In the genomic region with DNA sequence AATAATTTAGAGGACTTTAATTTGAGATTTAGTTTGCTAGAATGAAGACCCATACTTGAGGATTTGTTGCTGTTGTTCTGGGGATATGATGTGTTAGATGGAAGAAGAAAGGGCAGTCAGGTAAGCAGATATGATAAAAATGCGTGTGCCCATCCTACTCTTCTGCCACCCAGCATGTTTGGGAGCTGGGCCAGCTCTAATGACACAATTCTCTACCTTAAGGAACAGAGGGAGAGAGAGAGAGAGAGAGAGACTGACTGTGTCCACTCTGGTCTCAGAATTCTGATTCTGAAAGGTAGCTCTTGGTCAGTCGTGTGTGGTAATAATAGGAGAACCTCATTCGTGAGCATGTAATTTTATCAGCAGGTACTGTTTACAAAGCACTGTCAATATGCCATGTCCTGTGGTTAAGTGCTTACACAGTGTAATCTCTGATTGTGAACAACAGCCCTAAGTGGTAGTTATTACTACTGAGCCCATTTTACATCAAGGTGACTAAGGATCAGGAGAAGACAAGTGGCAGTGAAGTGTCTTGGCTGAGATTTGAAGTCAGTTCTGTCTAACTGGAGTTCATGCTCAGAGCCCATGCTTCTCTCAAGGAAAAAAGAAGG, we compare ENCODE assay signal across 24 cellular contexts.
A peak's percentile ranks its signal among the peaks of the same experiment; 100 is the strongest.
DNase-seq lines count a peak whose midpoint lies in the region; ATAC-seq and TF ChIP-seq lines count a peak whose summit lies in the region.
"Had no signal": no experiment of that assay in that cellular context is flagged by ENCODE, and none has a peak within 500 bp of the region (broad histone marks: within the 10 kb centered on the region; RNA-seq: fewer than 3 reads in every experiment).

No MANE protein-coding gene starts in this region.

- H3K36me3 ChIP-seq in neural cell (ENCODE audit: insufficient read depth, low read length): no peaks in the 10 kb centered on the region
- H3K36me3 ChIP-seq in stomach: no peaks in the 10 kb centered on the region
- no peaks in the 10 kb centered on the region for H3K36me3 ChIP-seq in SJCRH30
- H3K36me3 ChIP-seq: BLaER1, cardiac muscle cell, right lobe of liver had no signal

- TF ChIP-seq RAD21 in neural cell (conservative IDR thresholded peaks at IDR 0.05): no peak

- H3K9me3 ChIP-seq in neural cell (ENCODE audit: low read length) (no peaks in the 10 kb centered on the region), stomach (peaks cover 0 to 5% (median 0%) of the 10 kb centered on the region in 4 donors), SJCRH30 (replicated peaks) (peaks cover 10% of the 10 kb centered on the region)
- H3K9me3 ChIP-seq: BLaER1, right lobe of liver, SK-N-SH had no signal

- H3K9me2 ChIP-seq in neural cell (ENCODE audit: insufficient read depth, low read length): no peaks in the 10 kb centered on the region
- H3K9me2 ChIP-seq: SK-N-SH had no signal

- POLR2A ChIA-PET in GM10248 (lab: Yijun Ruan, JAX): no interaction called here

- no peak for TF ChIP-seq CTCF in neural cell (IDR thresholded peaks at IDR 0.05; ENCODE audit: poor library complexity, severe bottlenecking)
- no peak for TF ChIP-seq CTCF in GM10248 (IDR thresholded peaks at IDR 0.05; ENCODE audit: control extremely low read depth, extremely low read depth, low read depth, missing control alignments)
- TF ChIP-seq CTCF in stomach (IDR thresholded peaks at IDR 0.05): no peak

- H3K4me1 ChIP-seq in stomach (no peaks in the 10 kb centered on the region), SJCRH30 (peaks cover 6% of the 10 kb centered on the region; the same call in 1 of the 2 replicates)
- H3K4me1 ChIP-seq: BLaER1, right lobe of liver had no signal

- H3K36me3 Mint-ChIP-seq in stimulated activated effector memory CD8-positive, alpha-beta T cell treated with anti-CD3 and anti-CD28 coated beads, Interleukin-12 subunit alpha, Interleukin-12 subunit beta, amount 100 ng/mL, for 72 hours: no peaks in the 10 kb centered on the region

- no peaks in the 10 kb centered on the region for H3K27me3 ChIP-seq in neural cell (ENCODE audit: insufficient read depth, low read depth, low read length)
- no peaks in the 10 kb centered on the region for H3K27me3 ChIP-seq in stomach
- no peaks in the 10 kb centered on the region for H3K27me3 ChIP-seq in SJCRH30
- H3K27me3 ChIP-seq: BLaER1, cardiac muscle cell, right lobe of liver had no signal

- H3K9me3 Mint-ChIP-seq in stimulated activated effector memory CD8-positive, alpha-beta T cell treated with anti-CD3 and anti-CD28 coated beads, Interleukin-12 subunit alpha, Interleukin-12 subunit beta, amount 100 ng/mL, for 72 hours: peaks cover 11% of the 10 kb centered on the region
- H3K9me3 Mint-ChIP-seq: activated naive CD4-positive, alpha-beta T cell treated with anti-CD3 and anti-CD28 coated beads for 36 hours had no signal

- no peak overlapping the region for H3K4me2 ChIP-seq in neural cell (ENCODE audit: low read length)
- H3K4me2 ChIP-seq: BLaER1, SK-N-SH had no signal

- no peaks in the 10 kb centered on the region for H3F3A ChIP-seq in neural cell (ENCODE audit: insufficient read depth, low read length, poor library complexity, severe bottlenecking)

- DNase-seq in DMS79 (lab: John Stamatoyannopoulos, UW) (peak; percentile 66), NCI-H1417 treated with DMSO at 0.1 percent for 48 hours (lab: John Stamatoyannopoulos, UW) (peak; percentile 77), NCI-H69 (lab: John Stamatoyannopoulos, UW) (peak; percentile 99), GM10248 (ENCODE audit: extremely low spot score) (no peak), stomach (no peak), SJCRH30 (no peak)
- DNase-seq in stimulated activated effector memory CD8-positive, alpha-beta T cell treated with anti-CD3 and anti-CD28 coated beads, Interleukin-12 subunit alpha, Interleukin-12 subunit beta, amount 100 ng/mL, for 72 hours (ENCODE audit: low spot score in 2 of 2): no peak
- DNase-seq: ACHN; activated CD4-positive, alpha-beta T cell treated with anti-CD3 and anti-CD28 coated beads for 48 hours; activated naive CD4-positive, alpha-beta T cell treated with anti-CD3 and anti-CD28 coated beads for 36 hours; activated T-cell treated with anti-CD3 and anti-CD28 coated beads, Interleukin-2, amount 50 U/mL, for 72 hours; amygdala; Calu3; midbrain; NCI-H1436 treated with DMSO at 0.1 percent for 48 hours; NCI-H510A; right lobe of liver; SK-N-SH; T-helper 2 cell had no signal

- no peak overlapping the region for H3K4me3 ChIP-seq in neural cell (ENCODE audit: low read length)
- H3K4me3 ChIP-seq in stomach: no peak overlapping the region
- no peak overlapping the region for H3K4me3 ChIP-seq in SJCRH30
- H3K4me3 ChIP-seq: BLaER1, cardiac muscle cell, right lobe of liver had no signal

- ATAC-seq in stimulated activated effector memory CD8-positive, alpha-beta T cell treated with anti-CD3 and anti-CD28 coated beads, Interleukin-12 subunit alpha, Interleukin-12 subunit beta, amount 100 ng/mL, for 72 hours: no peak
- ATAC-seq: activated T-cell treated with anti-CD3 and anti-CD28 coated beads, Interleukin-2, amount 50 U/mL, for 72 hours had no signal

- H3K4me3 Mint-ChIP-seq in stimulated activated effector memory CD8-positive, alpha-beta T cell treated with anti-CD3 and anti-CD28 coated beads, Interleukin-12 subunit alpha, Interleukin-12 subunit beta, amount 100 ng/mL, for 72 hours: no peak overlapping the region
- H3K4me3 Mint-ChIP-seq: activated naive CD4-positive, alpha-beta T cell treated with anti-CD3 and anti-CD28 coated beads for 36 hours; activated T-cell treated with anti-CD3 and anti-CD28 coated beads, Interleukin-2, amount 50 U/mL, for 72 hours; nephron had no signal

- 17 to 60% (median 52%) methylated on average over 3 of the region's 3 CpGs for WGBS in stomach, 5 donors

- H3K9ac ChIP-seq in neural cell (ENCODE audit: low read length): no peak overlapping the region
- H3K9ac ChIP-seq: BLaER1, SK-N-SH had no signal

- TF ChIP-seq EP300 in neural cell (conservative IDR thresholded peaks at IDR 0.05; ENCODE audit: poor library complexity, severe bottlenecking): no peak
- TF ChIP-seq EP300 in stomach (IDR thresholded peaks at IDR 0.05): no peak

- CTCF ChIA-PET in GM10248 (lab: Yijun Ruan, JAX): interaction anchor here (1.4 to 2.2 kb wide), 3 partner anchors 17 to 157 kb away, joined by 4 to 6 read pairs (median 4); no protein-coding TSS in a partner anchor

- no peaks in the 10 kb centered on the region for H4K20me1 ChIP-seq in neural cell (ENCODE audit: insufficient read depth)
- H4K20me1 ChIP-seq: BLaER1 had no signal

- no peak overlapping the region for H2AFZ ChIP-seq in neural cell (ENCODE audit: low read depth, low read length)

- H3K79me2 ChIP-seq in neural cell (replicated peaks; ENCODE audit: insufficient read depth, low read length): no peaks in the 10 kb centered on the region

- TF ChIP-seq POLR2A in stomach (IDR thresholded peaks at IDR 0.05): no peak

- H3K27ac Mint-ChIP-seq in stimulated activated effector memory CD8-positive, alpha-beta T cell treated with anti-CD3 and anti-CD28 coated beads, Interleukin-12 subunit alpha, Interleukin-12 subunit beta, amount 100 ng/mL, for 72 hours: no peak overlapping the region
- H3K27ac Mint-ChIP-seq: activated naive CD4-positive, alpha-beta T cell treated with anti-CD3 and anti-CD28 coated beads for 36 hours; activated T-cell treated with anti-CD3 and anti-CD28 coated beads, Interleukin-2, amount 50 U/mL, for 72 hours; nephron had no signal

- no peaks in the 10 kb centered on the region for H3K4me1 Mint-ChIP-seq in stimulated activated effector memory CD8-positive, alpha-beta T cell treated with anti-CD3 and anti-CD28 coated beads, Interleukin-12 subunit alpha, Interleukin-12 subunit beta, amount 100 ng/mL, for 72 hours
- H3K4me1 Mint-ChIP-seq: nephron had no signal

- no peak overlapping the region for H3K27ac ChIP-seq in neural cell (ENCODE audit: low read length)
- no peak overlapping the region for H3K27ac ChIP-seq in stomach
- no peak overlapping the region for H3K27ac ChIP-seq in SJCRH30
- H3K27ac ChIP-seq: BLaER1, cardiac muscle cell, right lobe of liver, RWPE1 had no signal

- intact Hi-C loops in stomach (cut with DNase I; ENCODE audit: low total_unique reads): no loop called here

TF ChIP-seq in neural cell, 6 proteins besides CTCF, POLR2A, EP300 and RAD21:
- TF ChIP-seq SMC3 (conservative IDR thresholded peaks at IDR 0.05; ENCODE audit: poor library complexity) (no peak), EZH2 (IDR thresholded peaks at IDR 0.05; ENCODE audit: borderline replicate concordance, insufficient read depth, low read length, poor library complexity, severe bottlenecking) (no peak), TAF1 (IDR thresholded peaks at IDR 0.05; ENCODE audit: low read depth) (no peak), POLR2AphosphoS5 (IDR thresholded peaks at IDR 0.05) (peak; percentile 88), MXI1 (conservative IDR thresholded peaks at IDR 0.05; ENCODE audit: poor library complexity, severe bottlenecking) (no peak)
- TF ChIP-seq, protein P1, sequence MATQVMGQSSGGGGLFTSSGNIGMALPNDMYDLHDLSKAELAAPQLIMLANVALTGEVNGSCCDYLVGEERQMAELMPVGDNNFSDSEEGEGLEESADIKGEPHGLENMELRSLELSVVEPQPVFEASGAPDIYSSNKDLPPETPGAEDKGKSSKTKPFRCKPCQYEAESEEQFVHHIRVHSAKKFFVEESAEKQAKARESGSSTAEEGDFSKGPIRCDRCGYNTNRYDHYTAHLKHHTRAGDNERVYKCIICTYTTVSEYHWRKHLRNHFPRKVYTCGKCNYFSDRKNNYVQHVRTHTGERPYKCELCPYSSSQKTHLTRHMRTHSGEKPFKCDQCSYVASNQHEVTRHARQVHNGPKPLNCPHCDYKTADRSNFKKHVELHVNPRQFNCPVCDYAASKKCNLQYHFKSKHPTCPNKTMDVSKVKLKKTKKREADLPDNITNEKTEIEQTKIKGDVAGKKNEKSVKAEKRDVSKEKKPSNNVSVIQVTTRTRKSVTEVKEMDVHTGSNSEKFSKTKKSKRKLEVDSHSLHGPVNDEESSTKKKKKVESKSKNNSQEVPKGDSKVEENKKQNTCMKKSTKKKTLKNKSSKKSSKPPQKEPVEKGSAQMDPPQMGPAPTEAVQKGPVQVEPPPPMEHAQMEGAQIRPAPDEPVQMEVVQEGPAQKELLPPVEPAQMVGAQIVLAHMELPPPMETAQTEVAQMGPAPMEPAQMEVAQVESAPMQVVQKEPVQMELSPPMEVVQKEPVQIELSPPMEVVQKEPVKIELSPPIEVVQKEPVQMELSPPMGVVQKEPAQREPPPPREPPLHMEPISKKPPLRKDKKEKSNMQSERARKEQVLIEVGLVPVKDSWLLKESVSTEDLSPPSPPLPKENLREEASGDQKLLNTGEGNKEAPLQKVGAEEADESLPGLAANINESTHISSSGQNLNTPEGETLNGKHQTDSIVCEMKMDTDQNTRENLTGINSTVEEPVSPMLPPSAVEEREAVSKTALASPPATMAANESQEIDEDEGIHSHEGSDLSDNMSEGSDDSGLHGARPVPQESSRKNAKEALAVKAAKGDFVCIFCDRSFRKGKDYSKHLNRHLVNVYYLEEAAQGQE (IDR thresholded peaks at IDR 0.05; ENCODE audit: borderline replicate concordance): no peak

Comparison
In these comparisons a context has a peak if more than half of its experiments do, and no peak if none do; other contexts are left out.
1. DNase-seq: peak in DMS79 (single experiment), NCI-H1417 treated with DMSO at 0.1 percent for 48 hours (single experiment) and NCI-H69 (single experiment); none in GM10248 (single experiment), stimulated activated effector memory CD8-positive, alpha-beta T cell treated with anti-CD3 and anti-CD28 coated beads, Interleukin-12 subunit alpha, Interleukin-12 subunit beta, amount 100 ng/mL, for 72 hours (0 of 2), stomach (single experiment) and SJCRH30 (0 of 2).